Comparison of ENCODE assay signal across 2 cellular contexts in the genomic region with DNA sequence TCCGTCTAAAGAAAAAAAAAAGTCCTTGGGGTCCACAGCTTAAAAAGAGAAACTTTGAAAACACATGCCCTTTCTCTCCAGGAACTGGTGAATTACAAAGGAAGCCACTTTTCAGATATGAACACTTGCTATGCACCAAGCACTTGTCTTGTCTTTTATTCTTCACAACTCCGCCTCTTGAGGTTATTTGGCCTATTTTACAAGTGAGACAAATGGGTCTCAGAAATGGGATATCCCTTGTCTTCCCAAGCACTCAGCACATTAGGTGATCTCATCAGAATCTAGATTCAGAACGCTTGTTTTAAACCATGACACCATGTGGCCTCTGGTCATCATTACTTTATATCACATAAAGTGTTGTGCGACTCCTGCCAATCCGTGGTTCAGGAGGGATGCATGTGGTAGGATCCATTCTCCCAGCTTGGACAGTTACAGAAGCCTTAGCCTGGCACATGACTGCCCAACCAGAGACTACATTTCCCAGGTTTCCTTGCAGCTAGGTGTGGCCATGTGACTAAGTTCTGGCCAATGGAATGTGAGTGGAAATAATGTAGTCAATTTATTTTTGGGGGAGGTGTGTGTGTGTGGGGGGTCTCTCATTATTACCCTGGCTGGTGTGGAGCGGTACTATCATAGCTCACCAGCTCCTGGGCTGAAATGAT.
A peak's percentile ranks its signal among the peaks of the same experiment; 100 is the strongest.
TF ChIP-seq lines count a peak whose summit lies in the region.

No MANE protein-coding gene starts in this region.

TF ChIP-seq in GM23338, 12 proteins besides CTCF, POLR2A, EP300 and RAD21:
- TF ChIP-seq ZNF331 (CRISPR knock-in tag; IDR thresholded peaks at IDR 0.05; ENCODE audit: low read depth) = no peak
- TF ChIP-seq, protein P1, sequence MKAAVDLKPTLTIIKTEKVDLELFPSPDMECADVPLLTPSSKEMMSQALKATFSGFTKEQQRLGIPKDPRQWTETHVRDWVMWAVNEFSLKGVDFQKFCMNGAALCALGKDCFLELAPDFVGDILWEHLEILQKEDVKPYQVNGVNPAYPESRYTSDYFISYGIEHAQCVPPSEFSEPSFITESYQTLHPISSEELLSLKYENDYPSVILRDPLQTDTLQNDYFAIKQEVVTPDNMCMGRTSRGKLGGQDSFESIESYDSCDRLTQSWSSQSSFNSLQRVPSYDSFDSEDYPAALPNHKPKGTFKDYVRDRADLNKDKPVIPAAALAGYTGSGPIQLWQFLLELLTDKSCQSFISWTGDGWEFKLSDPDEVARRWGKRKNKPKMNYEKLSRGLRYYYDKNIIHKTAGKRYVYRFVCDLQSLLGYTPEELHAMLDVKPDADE (IDR thresholded peaks at IDR 0.05) = peak; percentile 55; the same call in 1 of the 2 replicates

TF ChIP-seq in H1, 55 proteins besides CTCF, POLR2A, EP300 and RAD21:
- TF ChIP-seq GTF2F1 (IDR thresholded peaks at IDR 0.05; ENCODE audit: borderline replicate concordance, low read depth, low read length) (no peak), SIX5 (IDR thresholded peaks at IDR 0.05; ENCODE audit: low read depth, low read length) (peak; percentile 72), CBX8 (IDR thresholded peaks at IDR 0.05; ENCODE audit: borderline replicate concordance, low read depth, low read length) (no peak), TBP (IDR thresholded peaks at IDR 0.05; ENCODE audit: low read depth, low read length) (no peak), USF2 (IDR thresholded peaks at IDR 0.05; ENCODE audit: low read length) (peak; percentile 95), HDAC2 (IDR thresholded peaks at IDR 0.05; ENCODE audit: borderline replicate concordance in 1 of 2, low read depth in 2 of 2, low read length in 2 of 2) (no peak), SP1 (IDR thresholded peaks at IDR 0.05; ENCODE audit: low read depth, low read length) (peak; percentile 75; the same call in 1 of the 2 replicates), GABPA (IDR thresholded peaks at IDR 0.05; ENCODE audit: borderline replicate concordance, insufficient read depth, low read length) (no peak), TEAD4 (IDR thresholded peaks at IDR 0.05; ENCODE audit: low read depth, low read length) (no peak), CHD2 (IDR thresholded peaks at IDR 0.05; ENCODE audit: low read length) (peak; percentile 62; the same call in 1 of the 2 replicates)
- TF ChIP-seq, protein P2, sequence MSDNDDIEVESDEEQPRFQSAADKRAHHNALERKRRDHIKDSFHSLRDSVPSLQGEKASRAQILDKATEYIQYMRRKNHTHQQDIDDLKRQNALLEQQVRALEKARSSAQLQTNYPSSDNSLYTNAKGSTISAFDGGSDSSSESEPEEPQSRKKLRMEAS (IDR thresholded peaks at IDR 0.05) = peak; percentile 57
- TF ChIP-seq, protein P3, sequence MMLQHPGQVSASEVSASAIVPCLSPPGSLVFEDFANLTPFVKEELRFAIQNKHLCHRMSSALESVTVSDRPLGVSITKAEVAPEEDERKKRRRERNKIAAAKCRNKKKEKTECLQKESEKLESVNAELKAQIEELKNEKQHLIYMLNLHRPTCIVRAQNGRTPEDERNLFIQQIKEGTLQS (IDR thresholded peaks at IDR 0.05; ENCODE audit: insufficient read depth, low read depth, low read length) = peak; percentile 89
TF ChIP-seq in H1: peak in this region for 6.
